Comparison of ENCODE assay signal across 1 cellular context in the genomic region with DNA sequence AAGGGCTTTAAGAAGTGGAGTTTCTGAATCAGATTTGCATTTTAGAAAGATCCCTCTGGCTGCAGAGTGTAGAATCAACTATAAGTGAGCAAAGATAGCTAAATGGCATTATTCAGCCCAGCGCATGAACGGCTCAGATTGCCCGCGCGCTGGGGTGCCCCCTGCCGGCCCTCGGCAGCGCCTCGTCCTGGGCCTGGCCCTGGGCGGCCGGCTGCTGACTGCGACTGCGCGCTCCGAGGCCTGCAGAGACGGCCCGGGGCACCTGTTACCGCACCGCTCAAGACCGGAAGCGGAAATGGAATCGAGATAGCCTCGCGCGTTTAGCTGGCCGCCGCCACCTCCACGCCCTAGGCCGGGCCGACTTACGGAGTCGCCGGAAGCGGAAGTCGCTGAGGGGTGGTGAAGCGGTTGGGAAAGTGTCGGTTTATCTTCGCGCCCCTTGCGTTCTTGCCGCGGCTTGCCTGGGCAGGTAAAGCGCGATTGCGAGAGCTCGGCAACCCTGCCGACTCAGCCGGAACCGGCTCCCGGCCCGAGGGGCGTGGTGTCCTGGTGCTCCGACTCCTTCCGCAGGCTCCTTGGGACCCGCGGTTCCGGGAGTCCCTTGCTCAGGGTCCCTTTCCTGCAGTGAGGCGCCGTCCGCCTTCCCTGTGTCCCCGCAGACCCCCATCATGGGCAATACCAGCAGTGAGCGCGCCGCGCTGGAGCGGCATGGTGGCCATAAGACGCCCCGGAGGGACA.
TF ChIP-seq lines count a peak whose summit lies in the region.

A gene with protein sequence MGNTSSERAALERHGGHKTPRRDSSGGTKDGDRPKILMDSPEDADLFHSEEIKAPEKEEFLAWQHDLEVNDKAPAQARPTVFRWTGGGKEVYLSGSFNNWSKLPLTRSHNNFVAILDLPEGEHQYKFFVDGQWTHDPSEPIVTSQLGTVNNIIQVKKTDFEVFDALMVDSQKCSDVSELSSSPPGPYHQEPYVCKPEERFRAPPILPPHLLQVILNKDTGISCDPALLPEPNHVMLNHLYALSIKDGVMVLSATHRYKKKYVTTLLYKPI (plus strand): TSS at position 557 of the 738 bp plus-strand sequence. CDS start 112 bp downstream, at position 669.

TF ChIP-seq in HEK293, 187 proteins besides CTCF, POLR2A, EP300 and RAD21 (continued from another document and continues in another):
- TF ChIP-seq, protein P1, sequence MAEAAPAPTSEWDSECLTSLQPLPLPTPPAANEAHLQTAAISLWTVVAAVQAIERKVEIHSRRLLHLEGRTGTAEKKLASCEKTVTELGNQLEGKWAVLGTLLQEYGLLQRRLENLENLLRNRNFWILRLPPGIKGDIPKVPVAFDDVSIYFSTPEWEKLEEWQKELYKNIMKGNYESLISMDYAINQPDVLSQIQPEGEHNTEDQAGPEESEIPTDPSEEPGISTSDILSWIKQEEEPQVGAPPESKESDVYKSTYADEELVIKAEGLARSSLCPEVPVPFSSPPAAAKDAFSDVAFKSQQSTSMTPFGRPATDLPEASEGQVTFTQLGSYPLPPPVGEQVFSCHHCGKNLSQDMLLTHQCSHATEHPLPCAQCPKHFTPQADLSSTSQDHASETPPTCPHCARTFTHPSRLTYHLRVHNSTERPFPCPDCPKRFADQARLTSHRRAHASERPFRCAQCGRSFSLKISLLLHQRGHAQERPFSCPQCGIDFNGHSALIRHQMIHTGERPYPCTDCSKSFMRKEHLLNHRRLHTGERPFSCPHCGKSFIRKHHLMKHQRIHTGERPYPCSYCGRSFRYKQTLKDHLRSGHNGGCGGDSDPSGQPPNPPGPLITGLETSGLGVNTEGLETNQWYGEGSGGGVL (tag by site-specific recombination; IDR thresholded peaks at IDR 0.05) = no peak
- TF ChIP-seq ZBTB20 (tag by site-specific recombination; IDR thresholded peaks at IDR 0.05) (peak; percentile 56; the same call in 1 of the 2 replicates), ZIC2 (tag by site-specific recombination; IDR thresholded peaks at IDR 0.05) (peak; percentile 43; the same call in 1 of the 2 replicates), ZNF366 (tag by site-specific recombination; conservative IDR thresholded peaks at IDR 0.05) (no peak), ZNF621 (tag by site-specific recombination; IDR thresholded peaks at IDR 0.05) (no peak), YY2 (tag by site-specific recombination; IDR thresholded peaks at IDR 0.05) (no peak), ZNF585B (tag by site-specific recombination; IDR thresholded peaks at IDR 0.05) (no peak), ZNF837 (tag by site-specific recombination; IDR thresholded peaks at IDR 0.05) (no peak), BCL11B (tag by site-specific recombination; IDR thresholded peaks at IDR 0.05; ENCODE audit: low read depth) (no peak), ZNF121 (tag by site-specific recombination; IDR thresholded peaks at IDR 0.05) (no peak), SALL2 (tag by site-specific recombination; IDR thresholded peaks at IDR 0.05; ENCODE audit: borderline replicate concordance) (no peak), ZNF23 (tag by site-specific recombination; IDR thresholded peaks at IDR 0.05; ENCODE audit: borderline replicate concordance) (no peak), KLF1 (tag by site-specific recombination; IDR thresholded peaks at IDR 0.05) (peak; percentile 36), ZNF658 (tag by site-specific recombination; IDR thresholded peaks at IDR 0.05) (no peak), ZNF311 (tag by site-specific recombination; IDR thresholded peaks at IDR 0.05; ENCODE audit: borderline replicate concordance) (no peak), ZNF785 (tag by site-specific recombination; IDR thresholded peaks at IDR 0.05) (no peak; the same call in 1 of the 2 replicates), MEIS1 (CRISPR knock-in tag; IDR thresholded peaks at IDR 0.05; ENCODE audit: borderline replicate concordance) (no peak), ZNF341 (tag by site-specific recombination; IDR thresholded peaks at IDR 0.05; ENCODE audit: low read depth) (peak; percentile 32; the same call in 1 of the 2 replicates), ZEB2 (tag by site-specific recombination; IDR thresholded peaks at IDR 0.05) (peak; percentile 86), ZNF558 (tag by site-specific recombination; IDR thresholded peaks at IDR 0.05) (no peak), ZNF214 (tag by site-specific recombination; IDR thresholded peaks at IDR 0.05; ENCODE audit: borderline replicate concordance) (no peak), ZNF169 (tag by site-specific recombination; IDR thresholded peaks at IDR 0.05) (no peak), ZNF701 (tag by site-specific recombination; IDR thresholded peaks at IDR 0.05) (no peak), KLF16 (tag by site-specific recombination; IDR thresholded peaks at IDR 0.05) (peak; percentile 97), ZNF140 (tag by site-specific recombination; IDR thresholded peaks at IDR 0.05) (no peak), ZBTB21 (tag by site-specific recombination; IDR thresholded peaks at IDR 0.05) (no peak), ZNF354C (tag by site-specific recombination; IDR thresholded peaks at IDR 0.05; ENCODE audit: borderline replicate concordance, low read depth) (no peak), ZNF394 (tag by site-specific recombination; IDR thresholded peaks at IDR 0.05; ENCODE audit: borderline replicate concordance) (0 out of 2 replicates have a peak, but pooled peaks have one; percentile 18), ZXDB (tag by site-specific recombination; IDR thresholded peaks at IDR 0.05) (peak; percentile 90), TCF7L2 (IDR thresholded peaks at IDR 0.05; ENCODE audit: borderline replicate concordance, low read depth, low read length) (no peak), ZNF629 (tag by site-specific recombination; IDR thresholded peaks at IDR 0.05) (peak; percentile 82), ZNF211 (tag by site-specific recombination; IDR thresholded peaks at IDR 0.05; ENCODE audit: low read depth) (no peak), ZNF747 (tag by site-specific recombination; IDR thresholded peaks at IDR 0.05) (no peak), ZNF133 (tag by site-specific recombination; IDR thresholded peaks at IDR 0.05) (no peak), ZNF112 (tag by site-specific recombination; IDR thresholded peaks at IDR 0.05) (no peak), ZBTB7A (tag by site-specific recombination; IDR thresholded peaks at IDR 0.05; ENCODE audit: low read depth) (0 out of 2 replicates have a peak, but pooled peaks have one; percentile 44), ZNF248 (tag by site-specific recombination; IDR thresholded peaks at IDR 0.05) (no peak), ZNF239 (tag by site-specific recombination; IDR thresholded peaks at IDR 0.05) (no peak), RBAK (tag by site-specific recombination; IDR thresholded peaks at IDR 0.05) (no peak), ZNF792 (tag by site-specific recombination; IDR thresholded peaks at IDR 0.05) (no peak), ZNF433 (tag by site-specific recombination; IDR thresholded peaks at IDR 0.05; ENCODE audit: low read depth) (no peak), FEZF1 (tag by site-specific recombination; IDR thresholded peaks at IDR 0.05) (peak; percentile 54), BCL11A (tag by site-specific recombination; IDR thresholded peaks at IDR 0.05; ENCODE audit: low read depth) (no peak), ZNF423 (tag by site-specific recombination; IDR thresholded peaks at IDR 0.05) (no peak), ZNF529 (tag by site-specific recombination; IDR thresholded peaks at IDR 0.05; ENCODE audit: insufficient replicate concordance) (no peak)
- TF ChIP-seq, protein P2, sequence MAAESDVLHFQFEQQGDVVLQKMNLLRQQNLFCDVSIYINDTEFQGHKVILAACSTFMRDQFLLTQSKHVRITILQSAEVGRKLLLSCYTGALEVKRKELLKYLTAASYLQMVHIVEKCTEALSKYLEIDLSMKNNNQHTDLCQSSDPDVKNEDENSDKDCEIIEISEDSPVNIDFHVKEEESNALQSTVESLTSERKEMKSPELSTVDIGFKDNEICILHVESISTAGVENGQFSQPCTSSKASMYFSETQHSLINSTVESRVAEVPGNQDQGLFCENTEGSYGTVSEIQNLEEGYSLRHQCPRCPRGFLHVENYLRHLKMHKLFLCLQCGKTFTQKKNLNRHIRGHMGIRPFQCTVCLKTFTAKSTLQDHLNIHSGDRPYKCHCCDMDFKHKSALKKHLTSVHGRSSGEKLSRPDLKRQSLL (tag by site-specific recombination; IDR thresholded peaks at IDR 0.05) = 0 out of 2 replicates have a peak, but pooled peaks have one; percentile 32
- TF ChIP-seq, protein P3, sequence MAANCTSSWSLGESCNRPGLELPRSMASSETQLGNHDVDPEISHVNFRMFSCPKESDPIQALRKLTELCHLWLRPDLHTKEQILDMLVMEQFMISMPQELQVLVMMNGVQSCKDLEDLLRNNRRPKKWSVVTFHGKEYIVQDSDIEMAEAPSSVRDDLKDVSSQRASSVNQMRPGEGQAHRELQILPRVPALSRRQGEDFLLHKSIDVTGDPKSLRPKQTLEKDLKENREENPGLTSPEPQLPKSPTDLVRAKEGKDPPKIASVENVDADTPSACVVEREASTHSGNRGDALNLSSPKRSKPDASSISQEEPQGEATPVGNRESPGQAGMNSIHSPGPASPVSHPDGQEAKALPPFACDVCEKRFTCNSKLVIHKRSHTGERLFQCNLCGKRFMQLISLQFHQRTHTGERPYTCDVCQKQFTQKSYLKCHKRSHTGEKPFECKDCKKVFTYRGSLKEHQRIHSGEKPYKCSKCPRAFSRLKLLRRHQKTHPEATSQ (tag by site-specific recombination; IDR thresholded peaks at IDR 0.05) = peak; percentile 51; the same call in 1 of the 2 replicates
- TF ChIP-seq, protein P4, sequence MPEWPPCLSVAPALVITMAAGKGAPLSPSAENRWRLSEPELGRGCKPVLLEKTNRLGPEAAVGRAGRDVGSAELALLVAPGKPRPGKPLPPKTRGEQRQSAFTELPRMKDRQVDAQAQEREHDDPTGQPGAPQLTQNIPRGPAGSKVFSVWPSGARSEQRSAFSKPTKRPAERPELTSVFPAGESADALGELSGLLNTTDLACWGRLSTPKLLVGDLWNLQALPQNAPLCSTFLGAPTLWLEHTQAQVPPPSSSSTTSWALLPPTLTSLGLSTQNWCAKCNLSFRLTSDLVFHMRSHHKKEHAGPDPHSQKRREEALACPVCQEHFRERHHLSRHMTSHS (tag by site-specific recombination; IDR thresholded peaks at IDR 0.05) = no peak
- TF ChIP-seq, protein P5, sequence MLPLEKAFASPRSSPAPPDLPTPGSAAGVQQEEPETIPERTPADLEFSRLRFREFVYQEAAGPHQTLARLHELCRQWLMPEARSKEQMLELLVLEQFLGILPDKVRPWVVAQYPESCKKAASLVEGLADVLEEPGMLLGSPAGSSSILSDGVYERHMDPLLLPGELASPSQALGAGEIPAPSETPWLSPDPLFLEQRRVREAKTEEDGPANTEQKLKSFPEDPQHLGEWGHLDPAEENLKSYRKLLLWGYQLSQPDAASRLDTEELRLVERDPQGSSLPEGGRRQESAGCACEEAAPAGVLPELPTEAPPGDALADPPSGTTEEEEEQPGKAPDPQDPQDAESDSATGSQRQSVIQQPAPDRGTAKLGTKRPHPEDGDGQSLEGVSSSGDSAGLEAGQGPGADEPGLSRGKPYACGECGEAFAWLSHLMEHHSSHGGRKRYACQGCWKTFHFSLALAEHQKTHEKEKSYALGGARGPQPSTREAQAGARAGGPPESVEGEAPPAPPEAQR (tag by site-specific recombination; IDR thresholded peaks at IDR 0.05) = no peak
- TF ChIP-seq, protein P6, sequence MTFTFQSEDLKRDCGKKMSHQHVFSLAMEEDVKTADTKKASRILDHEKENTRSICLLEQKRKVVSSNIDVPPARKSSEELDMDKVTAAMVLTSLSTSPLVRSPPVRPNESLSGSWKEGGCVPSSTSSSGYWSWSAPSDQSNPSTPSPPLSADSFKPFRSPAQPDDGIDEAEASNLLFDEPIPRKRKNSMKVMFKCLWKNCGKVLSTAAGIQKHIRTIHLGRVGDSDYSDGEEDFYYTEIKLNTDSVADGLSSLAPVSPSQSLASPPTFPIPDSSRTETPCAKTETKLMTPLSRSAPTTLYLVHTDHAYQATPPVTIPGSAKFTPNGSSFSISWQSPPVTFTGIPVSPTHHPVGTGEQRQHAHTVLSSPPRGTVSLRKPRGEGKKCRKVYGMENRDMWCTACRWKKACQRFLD (tag by site-specific recombination; IDR thresholded peaks at IDR 0.05) = peak; percentile 91
- TF ChIP-seq, protein P7, sequence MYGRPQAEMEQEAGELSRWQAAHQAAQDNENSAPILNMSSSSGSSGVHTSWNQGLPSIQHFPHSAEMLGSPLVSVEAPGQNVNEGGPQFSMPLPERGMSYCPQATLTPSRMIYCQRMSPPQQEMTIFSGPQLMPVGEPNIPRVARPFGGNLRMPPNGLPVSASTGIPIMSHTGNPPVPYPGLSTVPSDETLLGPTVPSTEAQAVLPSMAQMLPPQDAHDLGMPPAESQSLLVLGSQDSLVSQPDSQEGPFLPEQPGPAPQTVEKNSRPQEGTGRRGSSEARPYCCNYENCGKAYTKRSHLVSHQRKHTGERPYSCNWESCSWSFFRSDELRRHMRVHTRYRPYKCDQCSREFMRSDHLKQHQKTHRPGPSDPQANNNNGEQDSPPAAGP (tag by site-specific recombination; IDR thresholded peaks at IDR 0.05) = no peak
- TF ChIP-seq, protein P8, sequence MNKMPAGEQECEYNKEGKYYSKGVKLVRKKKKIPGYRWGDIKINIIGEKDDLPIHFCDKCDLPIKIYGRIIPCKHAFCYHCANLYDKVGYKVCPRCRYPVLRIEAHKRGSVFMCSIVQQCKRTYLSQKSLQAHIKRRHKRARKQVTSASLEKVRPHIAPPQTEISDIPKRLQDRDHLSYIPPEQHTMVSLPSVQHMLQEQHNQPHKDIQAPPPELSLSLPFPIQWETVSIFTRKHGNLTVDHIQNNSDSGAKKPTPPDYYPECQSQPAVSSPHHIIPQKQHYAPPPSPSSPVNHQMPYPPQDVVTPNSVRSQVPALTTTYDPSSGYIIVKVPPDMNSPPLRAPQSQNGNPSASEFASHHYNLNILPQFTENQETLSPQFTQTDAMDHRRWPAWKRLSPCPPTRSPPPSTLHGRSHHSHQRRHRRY (tag by site-specific recombination; IDR thresholded peaks at IDR 0.05) = no peak
- TF ChIP-seq, protein P9, sequence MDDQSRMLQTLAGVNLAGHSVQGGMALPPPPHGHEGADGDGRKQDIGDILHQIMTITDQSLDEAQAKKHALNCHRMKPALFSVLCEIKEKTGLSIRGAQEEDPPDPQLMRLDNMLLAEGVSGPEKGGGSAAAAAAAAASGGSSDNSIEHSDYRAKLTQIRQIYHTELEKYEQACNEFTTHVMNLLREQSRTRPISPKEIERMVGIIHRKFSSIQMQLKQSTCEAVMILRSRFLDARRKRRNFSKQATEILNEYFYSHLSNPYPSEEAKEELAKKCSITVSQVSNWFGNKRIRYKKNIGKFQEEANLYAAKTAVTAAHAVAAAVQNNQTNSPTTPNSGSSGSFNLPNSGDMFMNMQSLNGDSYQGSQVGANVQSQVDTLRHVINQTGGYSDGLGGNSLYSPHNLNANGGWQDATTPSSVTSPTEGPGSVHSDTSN (CRISPR knock-in tag; IDR thresholded peaks at IDR 0.05) = peak; percentile 61; the same call in 1 of the 2 replicates
- TF ChIP-seq, protein P10, sequence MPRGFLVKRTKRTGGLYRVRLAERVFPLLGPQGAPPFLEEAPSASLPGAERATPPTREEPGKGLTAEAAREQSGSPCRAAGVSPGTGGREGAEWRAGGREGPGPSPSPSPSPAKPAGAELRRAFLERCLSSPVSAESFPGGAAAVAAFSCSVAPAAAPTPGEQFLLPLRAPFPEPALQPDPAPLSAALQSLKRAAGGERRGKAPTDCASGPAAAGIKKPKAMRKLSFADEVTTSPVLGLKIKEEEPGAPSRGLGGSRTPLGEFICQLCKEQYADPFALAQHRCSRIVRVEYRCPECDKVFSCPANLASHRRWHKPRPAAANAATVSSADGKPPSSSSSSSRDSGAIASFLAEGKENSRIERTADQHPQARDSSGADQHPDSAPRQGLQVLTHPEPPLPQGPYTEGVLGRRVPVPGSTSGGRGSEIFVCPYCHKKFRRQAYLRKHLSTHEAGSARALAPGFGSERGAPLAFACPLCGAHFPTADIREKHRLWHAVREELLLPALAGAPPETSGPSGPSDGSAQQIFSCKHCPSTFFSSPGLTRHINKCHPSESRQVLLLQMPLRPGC (tag by site-specific recombination; IDR thresholded peaks at IDR 0.05) = no peak; the same call in 1 of the 2 replicates
